In the genomic region with DNA sequence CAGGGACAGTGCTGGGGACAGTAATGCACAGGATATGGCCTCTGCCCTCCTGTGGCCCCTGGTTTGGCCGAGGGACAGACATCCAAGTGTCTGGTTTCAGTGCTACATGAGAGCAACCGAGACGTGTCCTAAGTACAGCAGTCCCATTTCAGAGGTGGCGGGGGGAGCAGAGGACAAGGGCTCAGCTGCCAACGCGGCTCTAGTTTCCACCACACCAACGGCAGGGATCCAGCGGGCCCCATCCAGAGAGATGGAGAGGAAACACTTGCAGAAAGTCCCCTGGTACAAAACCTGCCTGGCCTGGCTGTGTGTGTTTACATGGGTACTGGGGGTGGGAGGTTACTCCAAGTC, we compare ENCODE assay signal across 14 cellular contexts.
DNase-seq lines count a peak whose midpoint lies in the region; ATAC-seq, FAIRE-seq and TF ChIP-seq lines count a peak whose summit lies in the region.
"Had no signal": no experiment of that assay in that cellular context is flagged by ENCODE, and none has a peak within 500 bp of the region (broad histone marks: within the 10 kb centered on the region; RNA-seq: fewer than 3 reads in every experiment).

No MANE protein-coding gene starts in this region.

- no peak for FAIRE-seq in kidney (lab: Jason Lieb, UNC)
- FAIRE-seq: RCC 7860 had no signal

- peaks cover 16% of the 10 kb centered on the region for H3K4me1 ChIP-seq in RWPE2 (ENCODE audit: insufficient read depth, poor library complexity, severe bottlenecking)
- H3K4me1 ChIP-seq in kidney (ENCODE audit: control insufficient read depth in 1 of 2, insufficient read depth in 1 of 2, low read depth in 1 of 2, low read length in 2 of 2): peaks cover 4 to 9% of the 10 kb centered on the region in 2 donors
- H3K4me1 ChIP-seq in gastrocnemius medialis: peaks cover 8 to 14% of the 10 kb centered on the region in 2 donors

- H3K9me3 Mint-ChIP-seq in natural killer cell treated with Interleukin-12 subunit alpha and Interleukin-12 subunit beta and Interleukin-15 and Interleukin-18, amount 100 ng/mL, for 72 hours: no peaks in the 10 kb centered on the region
- H3K9me3 Mint-ChIP-seq: CD8-positive, alpha-beta T cell had no signal

- H3K9ac ChIP-seq in kidney (ENCODE audit: low read length in 2 of 2): no peak overlapping the region

- H3K4me1 Mint-ChIP-seq in natural killer cell treated with Interleukin-12 subunit alpha and Interleukin-12 subunit beta and Interleukin-15 and Interleukin-18, amount 100 ng/mL, for 72 hours (ENCODE audit: low read depth in 2 of 2): peaks cover 10 to 16% of the 10 kb centered on the region in 2 donors

- H3K36me3 Mint-ChIP-seq in natural killer cell treated with Interleukin-12 subunit alpha and Interleukin-12 subunit beta and Interleukin-15 and Interleukin-18, amount 100 ng/mL, for 72 hours: no peaks in the 10 kb centered on the region

- no peak for ATAC-seq in RWPE2 (ENCODE audit: low read depth)
- peak; percentile 82 to 87 for ATAC-seq in gastrocnemius medialis
- ATAC-seq in natural killer cell treated with Interleukin-12 subunit alpha and Interleukin-12 subunit beta and Interleukin-15 and Interleukin-18, amount 100 ng/mL, for 72 hours: no peak
- ATAC-seq in GM18868 (IDR thresholded peaks at IDR 0.05; ENCODE audit: unreplicated experiment): no peak
- ATAC-seq: CD8-positive, alpha-beta T cell; HCT116 had no signal

- H3K27ac ChIP-seq in RWPE2 (ENCODE audit: poor library complexity, severe bottlenecking) (no peak overlapping the region), kidney (ENCODE audit: low read depth in 2 of 2, low read length in 2 of 2) (peak overlapping the region in 1 of 2 donors; percentile 32), gastrocnemius medialis (no peak overlapping the region)

- no peaks in the 10 kb centered on the region for H3K9me3 ChIP-seq in RWPE2 (ENCODE audit: severe bottlenecking)
- H3K9me3 ChIP-seq in kidney (ENCODE audit: control insufficient read depth in 1 of 2, low read length in 2 of 2): no peaks in the 10 kb centered on the region
- H3K9me3 ChIP-seq in gastrocnemius medialis: no peaks in the 10 kb centered on the region

- no peak overlapping the region for H3K27ac Mint-ChIP-seq in natural killer cell treated with Interleukin-12 subunit alpha and Interleukin-12 subunit beta and Interleukin-15 and Interleukin-18, amount 100 ng/mL, for 72 hours
- H3K27ac Mint-ChIP-seq: B cell; CD8-positive, alpha-beta T cell had no signal

- intact Hi-C loops in kidney (cut with DNase I): no loop called here
- intact Hi-C loops in gastrocnemius medialis (cut with DNase I; ENCODE audit: low total_unique reads): no loop called here

- H3K4me3 ChIP-seq in RWPE2 (ENCODE audit: severe bottlenecking) (no peak overlapping the region), kidney (ENCODE audit: low read length in 2 of 2) (no peak overlapping the region), gastrocnemius medialis (no peak overlapping the region)

- no peak for TF ChIP-seq CTCF in GM10266 (IDR thresholded peaks at IDR 0.05; ENCODE audit: control insufficient read depth, insufficient read depth, low read depth, missing control alignments)
- no peak for TF ChIP-seq CTCF in RWPE2 (IDR thresholded peaks at IDR 0.05; ENCODE audit: poor library complexity, severe bottlenecking)
- TF ChIP-seq CTCF in kidney (IDR thresholded peaks at IDR 0.05; ENCODE audit: borderline replicate concordance, extremely low read depth, insufficient read depth): no peak
- no peak for TF ChIP-seq CTCF in gastrocnemius medialis (IDR thresholded peaks at IDR 0.05 in 4 of 5, conservative IDR thresholded peaks at IDR 0.05 in 1 of 5)

- no peaks in the 10 kb centered on the region for H3K27me3 ChIP-seq in RWPE2 (ENCODE audit: insufficient read depth, poor library complexity, severe bottlenecking)
- H3K27me3 ChIP-seq in gastrocnemius medialis: no peaks in the 10 kb centered on the region

- TF ChIP-seq POLR2A in gastrocnemius medialis (IDR thresholded peaks at IDR 0.05): no peak

- H3K36me3 ChIP-seq in RWPE2 (ENCODE audit: low read depth): peaks cover 11% of the 10 kb centered on the region; the same call in 1 of the 2 replicates
- H3K36me3 ChIP-seq in kidney (ENCODE audit: control insufficient read depth in 1 of 2, insufficient read depth in 2 of 2, low read length in 2 of 2): peaks cover 3 to 5% of the 10 kb centered on the region in 2 donors
- peaks cover 0 to 45% of the 10 kb centered on the region in 2 donors for H3K36me3 ChIP-seq in gastrocnemius medialis

- no peak overlapping the region for H3K4me3 Mint-ChIP-seq in natural killer cell treated with Interleukin-12 subunit alpha and Interleukin-12 subunit beta and Interleukin-15 and Interleukin-18, amount 100 ng/mL, for 72 hours
- H3K4me3 Mint-ChIP-seq: B cell; CD8-positive, alpha-beta T cell had no signal

- H3K27me3 Mint-ChIP-seq in natural killer cell treated with Interleukin-12 subunit alpha and Interleukin-12 subunit beta and Interleukin-15 and Interleukin-18, amount 100 ng/mL, for 72 hours: no peaks in the 10 kb centered on the region
- H3K27me3 Mint-ChIP-seq: B cell had no signal

- DNase-seq in GM10266 (ENCODE audit: extremely low spot score) (peak; percentile 2), RWPE2 (ENCODE audit: low spot score) (peak; percentile 61), kidney (peak; percentile 32), gastrocnemius medialis (peak; percentile 38 to 71), NCI-H345 (lab: John Stamatoyannopoulos, UW) (no peak)
- no peak for DNase-seq in natural killer cell treated with Interleukin-12 subunit alpha and Interleukin-12 subunit beta and Interleukin-15 and Interleukin-18, amount 100 ng/mL, for 72 hours (ENCODE audit: low spot score)
- DNase-seq: CD8-positive, alpha-beta T cell; Kasumi-1; NCI-H1930; NCI-H2171 had no signal

- in situ Hi-C loops in gastrocnemius medialis (cut with MboI; ENCODE audit: low sequenced_read_pairs in 4 of 4): no loop called here

Comparison
In these comparisons a context has a peak if more than half of its experiments do, and no peak if none do; other contexts are left out.
1. DNase-seq: peak in GM10266 (single experiment), RWPE2 (single experiment), kidney (single experiment) and gastrocnemius medialis (2 of 2); none in natural killer cell treated with Interleukin-12 subunit alpha and Interleukin-12 subunit beta and Interleukin-15 and Interleukin-18, amount 100 ng/mL, for 72 hours (single experiment) and NCI-H345 (single experiment).
2. ATAC-seq: peak in gastrocnemius medialis (2 of 2); none in RWPE2 (single experiment), natural killer cell treated with Interleukin-12 subunit alpha and Interleukin-12 subunit beta and Interleukin-15 and Interleukin-18, amount 100 ng/mL, for 72 hours (0 of 2) and GM18868 (single experiment).